ENCODE assay signal across 1 cellular context in the genomic region with DNA sequence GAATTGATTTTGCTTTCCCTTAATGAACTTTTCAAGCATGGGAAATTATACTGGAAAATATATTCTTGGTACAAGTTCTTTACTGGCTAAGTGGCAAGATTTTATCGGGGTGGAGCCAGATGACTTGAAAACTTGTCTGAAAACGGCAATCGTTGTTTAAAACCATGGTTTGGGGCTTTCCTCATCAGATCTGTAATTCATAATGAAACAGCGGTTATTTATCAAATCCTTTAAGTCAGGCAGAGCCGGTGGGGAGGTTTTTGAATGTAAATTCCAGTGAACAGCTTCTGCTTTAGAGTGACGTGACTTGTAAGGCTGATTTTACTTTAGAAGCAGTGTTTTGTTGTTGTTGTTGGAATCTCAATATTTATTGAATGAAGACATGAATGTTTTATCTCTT.
TF ChIP-seq lines count a peak whose summit lies in the region.

No MANE protein-coding gene starts in this region.

TF ChIP-seq in HepG2, 621 proteins besides CTCF, POLR2A, EP300 and RAD21:
- TF ChIP-seq LCORL (IDR thresholded peaks at IDR 0.05) (no peak), LCORL (CRISPR knock-in tag; IDR thresholded peaks at IDR 0.05) (peak; percentile 4; the same call in 1 of the 2 replicates)
- TF ChIP-seq, protein P1, sequence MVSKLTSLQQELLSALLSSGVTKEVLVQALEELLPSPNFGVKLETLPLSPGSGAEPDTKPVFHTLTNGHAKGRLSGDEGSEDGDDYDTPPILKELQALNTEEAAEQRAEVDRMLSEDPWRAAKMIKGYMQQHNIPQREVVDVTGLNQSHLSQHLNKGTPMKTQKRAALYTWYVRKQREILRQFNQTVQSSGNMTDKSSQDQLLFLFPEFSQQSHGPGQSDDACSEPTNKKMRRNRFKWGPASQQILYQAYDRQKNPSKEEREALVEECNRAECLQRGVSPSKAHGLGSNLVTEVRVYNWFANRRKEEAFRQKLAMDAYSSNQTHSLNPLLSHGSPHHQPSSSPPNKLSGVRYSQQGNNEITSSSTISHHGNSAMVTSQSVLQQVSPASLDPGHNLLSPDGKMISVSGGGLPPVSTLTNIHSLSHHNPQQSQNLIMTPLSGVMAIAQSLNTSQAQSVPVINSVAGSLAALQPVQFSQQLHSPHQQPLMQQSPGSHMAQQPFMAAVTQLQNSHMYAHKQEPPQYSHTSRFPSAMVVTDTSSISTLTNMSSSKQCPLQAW (CRISPR knock-in tag; IDR thresholded peaks at IDR 0.05): no peak
